In the genomic region with DNA sequence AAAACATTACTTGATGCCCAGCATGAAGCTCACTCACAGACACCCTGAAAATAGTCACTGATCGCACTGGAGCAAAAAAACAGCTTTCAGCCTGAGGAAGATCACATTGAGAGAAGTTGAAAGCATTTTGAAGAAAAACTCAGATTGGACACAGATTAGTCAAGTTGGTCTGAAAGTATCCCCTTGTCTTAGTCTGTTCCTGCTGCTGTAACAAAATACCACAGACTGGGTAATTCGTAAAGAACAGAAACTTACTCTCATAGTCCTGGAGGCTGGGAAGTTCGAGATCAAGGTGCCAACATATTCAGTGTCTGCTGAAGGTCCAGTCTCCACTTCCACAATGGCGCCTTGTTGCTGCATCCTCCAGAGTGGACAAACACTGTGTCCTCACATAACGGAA, we compare ENCODE assay signal across 9 cellular contexts.
"Had no signal": no experiment of that assay in that cellular context is flagged by ENCODE, and none has a peak within 500 bp of the region (broad histone marks: within the 10 kb centered on the region; RNA-seq: fewer than 3 reads in every experiment).

No MANE protein-coding gene starts in this region.

- ATAC-seq: gastroesophageal sphincter had no signal

- H3K27me3 Mint-ChIP-seq: memory B cell had no signal

- H3K4me3 Mint-ChIP-seq: memory B cell had no signal

- H3K27ac Mint-ChIP-seq: memory B cell had no signal

- H3K9me3 Mint-ChIP-seq: memory B cell had no signal

- DNase-seq: activated gamma-delta T cell treated with Interleukin-2 at 50 U/mL for 16 hours; brain microvascular endothelial cell; dermis blood vessel endothelial cell; kidney; left ventricle myocardium inferior; stimulated activated CD4-positive, alpha-beta T cell treated with anti-CD3 and anti-CD28 coated beads, Interleukin-12 subunit alpha, Interleukin-12 subunit beta, amount 100 ng/mL, for 4 hours; stimulated activated naive CD4-positive, alpha-beta T cell treated with Interleukin-2 at 50 U/mL for 16 hours had no signal

- H3K36me3 Mint-ChIP-seq: memory B cell had no signal
